15 cellular contexts compared by ENCODE assay signal in genomic region chr4:56787380-56787779, GRCh38. TPM values are rescaled to one million over a fixed set of nuclear protein-coding genes. Genes with fewer than 3 reads are reported as not detected.
DNase-seq lines count a peak whose midpoint lies in the region; ATAC-seq, FAIRE-seq and TF ChIP-seq lines count a peak whose summit lies in the region.
"Had no signal": no experiment of that assay in that cellular context is flagged by ENCODE, and none has a peak within 500 bp of the region (broad histone marks: within the 10 kb centered on the region; RNA-seq: fewer than 3 reads in every experiment).

No MANE protein-coding gene starts in this region.

- H3K79me1 ChIP-seq in H1 (ENCODE audit: low read depth, low read length) = no peaks in the 10 kb centered on the region

- H3K79me2 ChIP-seq in H1 (ENCODE audit: control insufficient read depth in 1 of 2, insufficient read depth in 2 of 2, low read length in 2 of 2) = no peaks in the 10 kb centered on the region

- H2AK5ac ChIP-seq in H1 (ENCODE audit: low read depth, low read length) = no peak overlapping the region

- no peak overlapping the region for H3K14ac ChIP-seq in H1 (ENCODE audit: insufficient read length)

- H3K4me3 ChIP-seq in H1 (ENCODE audit: extremely low read depth in 1 of 4, insufficient read depth in 2 of 4, low read depth in 3 of 4, low read length in 4 of 4) (no peak overlapping the region), right lobe of liver (no peak overlapping the region), spleen (no peak overlapping the region)
- H3K4me3 ChIP-seq: prostate gland had no signal

- intact Hi-C loops in right lobe of liver (cut with DNase I) (no loop called here), spleen (cut with DNase I; ENCODE audit: low total_unique reads) (no loop called here), posterior cingulate gyrus (cut with DNase I) (no loop called here)

- no peak overlapping the region for H2BK5ac ChIP-seq in H1 (ENCODE audit: low read depth, low read length)

- POLR2A ChIA-PET in H1 (lab: Charles Lee; ENCODE audit: partially characterized antibody) = no interaction called here

- 62% methylated on average over 6 of the region's 6 CpGs; no CpG with 5 or more reads in 1 of the 2 experiments for WGBS in H1 (ENCODE audit: extremely low coverage in 1 of 2, insufficient coverage in 1 of 2, insufficient read length in 1 of 2, insufficient replicate concordance in 2 of 2, low coverage in 1 of 2, low lambda C conversion rate in 2 of 2, missing lambda C conversion rate in 1 of 2), 2 experiments
- 62% methylated on average over 6 of the region's 6 CpGs for WGBS in right lobe of liver (ENCODE audit: insufficient coverage, low coverage, low lambda C conversion rate, missing lambda C conversion rate)
- WGBS in spleen, 5 donors = 56 to 81% (median 73%) methylated on average over 6 of the region's 6 CpGs

- no peak overlapping the region for H4K5ac ChIP-seq in H1 (ENCODE audit: insufficient read length, low read depth, low read length)

- TF ChIP-seq POLR2A in H1 (IDR thresholded peaks at IDR 0.05; ENCODE audit: control extremely low read depth in 1 of 2, low read depth in 2 of 2, low read length in 2 of 2) (no peak), right lobe of liver (IDR thresholded peaks at IDR 0.05) (no peak), spleen (IDR thresholded peaks at IDR 0.05) (no peak)

- H3K27ac ChIP-seq in H1 (ENCODE audit: low read depth, low read length) = no peak overlapping the region
- no peak overlapping the region for H3K27ac ChIP-seq in right lobe of liver
- peak overlapping the region in 7 of 8 donors; percentile 20 to 66 (median 50) for H3K27ac ChIP-seq in spleen

- no peak overlapping the region for H4K91ac ChIP-seq in H1 (replicated peaks; ENCODE audit: insufficient read length, low read length)

- peaks cover 0 to 7% (median 2%) of the 10 kb centered on the region in 4 experiments; a peak in 2 of 7 replicates for H3K4me1 ChIP-seq in H1 (replicated peaks in 1 of 4; ENCODE audit: control insufficient read depth in 3 of 4, insufficient read depth in 4 of 4, low read length in 3 of 4)
- H3K4me1 ChIP-seq in right lobe of liver = no peaks in the 10 kb centered on the region
- peaks cover 0 to 10% (median 0%) of the 10 kb centered on the region in 6 donors for H3K4me1 ChIP-seq in spleen
- H3K4me1 ChIP-seq: prostate gland had no signal

- CTCF ChIA-PET in H1 (lab: Charles Lee; ENCODE audit: partially characterized antibody) = interaction anchor here (0.5 to 1.2 kb wide), 7 partner anchors 9 to 280 kb away, joined by 3 to 4 read pairs (median 3); no protein-coding TSS in a partner anchor

- TF ChIP-seq EP300 in H1 (IDR thresholded peaks at IDR 0.05; ENCODE audit: borderline replicate concordance in 1 of 2, low read depth in 2 of 2, low read length in 2 of 2) = no peak

- H3K56ac ChIP-seq in H1 (replicated peaks; ENCODE audit: insufficient read length, low read depth, low read length) = no peak overlapping the region

- no peak overlapping the region for H3K9ac ChIP-seq in H1 (replicated peaks in 1 of 4; ENCODE audit: extremely low read depth in 1 of 4, low read depth in 3 of 4, low read length in 3 of 4)

- H3K18ac ChIP-seq in H1 (ENCODE audit: extremely low read depth, low read length) = no peak overlapping the region

- no peaks in the 10 kb centered on the region for H3K27me3 ChIP-seq in H1 (replicated peaks in 1 of 4; ENCODE audit: control insufficient read depth in 3 of 4, extremely low read depth in 1 of 4, insufficient read depth in 3 of 4, low read length in 3 of 4)
- no peaks in the 10 kb centered on the region for H3K27me3 ChIP-seq in right lobe of liver
- no peaks in the 10 kb centered on the region for H3K27me3 ChIP-seq in spleen (replicated peaks in 1 of 7)

- H3K36me3 ChIP-seq in H1 (ENCODE audit: control insufficient read depth in 2 of 4, insufficient read depth in 4 of 4, low read length in 3 of 4) = no peaks in the 10 kb centered on the region
- H3K36me3 ChIP-seq in right lobe of liver = no peaks in the 10 kb centered on the region
- H3K36me3 ChIP-seq in spleen = no peaks in the 10 kb centered on the region
- H3K36me3 ChIP-seq: prostate gland had no signal

- no peak for FAIRE-seq in H1 (lab: Jason Lieb, UNC)

- H3K4ac ChIP-seq in H1 (replicated peaks; ENCODE audit: insufficient read length, low read depth, low read length) = no peak overlapping the region

- H3K9me3 ChIP-seq in H1 (ENCODE audit: insufficient read depth in 2 of 2, low read depth in 1 of 2, low read length in 1 of 2) = no peaks in the 10 kb centered on the region
- no peaks in the 10 kb centered on the region for H3K9me3 ChIP-seq in right lobe of liver
- peaks cover 0 to 8% (median 0%) of the 10 kb centered on the region in 8 donors for H3K9me3 ChIP-seq in spleen
- H3K9me3 ChIP-seq: prostate gland had no signal

- peak; percentile 60 to 85 (median 70) for ATAC-seq in right lobe of liver
- ATAC-seq: stimulated activated naive CD8-positive, alpha-beta T cell treated with anti-CD3 and anti-CD28 coated beads, Interleukin-15, amount 100 ng/mL, for 72 hours had no signal

- no peak overlapping the region for H3K23ac ChIP-seq in H1 (ENCODE audit: insufficient read length)

- DNase-seq in NCI-H510A treated with DMSO at 0.1 percent for 48 hours (lab: John Stamatoyannopoulos, UW) = peak; percentile 87
- DNase-seq in H1 (ENCODE audit: low read depth in 1 of 2, low spot score in 2 of 2) = no peak
- peak in 1 of 3 donors; percentile 17 for DNase-seq in right lobe of liver
- no peak for DNase-seq in spleen
- DNase-seq in midbrain (lab: John Stamatoyannopoulos, UW) = no peak
- DNase-seq in posterior cingulate gyrus = no peak
- DNase-seq in GF-D8 (lab: John Stamatoyannopoulos, UW) = no peak
- DNase-seq: activated CD4-positive, alpha-beta T cell treated with anti-CD3 and anti-CD28 coated beads, Interleukin-2, amount 50 U/mL, for 48 hours; activated effector memory CD4-positive, alpha-beta T cell treated with anti-CD3 and anti-CD28 coated beads, Interleukin-2, amount 50 U/mL, for 16 hours; CD4-positive, alpha-beta T cell; effector CD4-positive, alpha-beta T cell; KG1; stimulated activated naive CD8-positive, alpha-beta T cell treated with anti-CD3 and anti-CD28 coated beads, Interleukin-15, amount 100 ng/mL, for 72 hours; T-helper 1 cell had no signal

- H2BK12ac ChIP-seq in H1 (ENCODE audit: low read depth, low read length) = no peak overlapping the region

- no peaks in the 10 kb centered on the region for H4K20me1 ChIP-seq in H1 (replicated peaks in 1 of 2; ENCODE audit: control insufficient read depth in 1 of 2, insufficient read depth in 2 of 2, low read length in 2 of 2)

- H2BK120ac ChIP-seq in H1 (replicated peaks; ENCODE audit: low read depth, low read length) = no peak overlapping the region

- H4K8ac ChIP-seq in H1 (ENCODE audit: extremely low read depth, insufficient read depth, low read length) = no peak overlapping the region

- H2BK20ac ChIP-seq in H1 (ENCODE audit: low read length) = no peak overlapping the region

- no peaks in the 10 kb centered on the region for H3K23me2 ChIP-seq in H1 (ENCODE audit: low read depth, low read length)

- TF ChIP-seq RAD21 in H1 (IDR thresholded peaks at IDR 0.05 in 1 of 2, conservative IDR thresholded peaks at IDR 0.05 in 1 of 2; ENCODE audit: low read depth in 2 of 2, low read length in 2 of 2) = no peak

- no peak for TF ChIP-seq CTCF in H1 (IDR thresholded peaks at IDR 0.05; ENCODE audit: control extremely low read depth in 1 of 3, insufficient read depth in 1 of 3, low read depth in 1 of 3, low read length in 3 of 3)
- no peak for TF ChIP-seq CTCF in right lobe of liver (IDR thresholded peaks at IDR 0.05)
- no peak for TF ChIP-seq CTCF in spleen (IDR thresholded peaks at IDR 0.05 in 8 of 11, conservative IDR thresholded peaks at IDR 0.05 in 3 of 11)

- H2AFZ ChIP-seq in H1 (ENCODE audit: low read length) = peak overlapping the region; percentile 26; the same call in 1 of the 2 replicates

- no peak overlapping the region for H3K4me2 ChIP-seq in H1 (ENCODE audit: insufficient read depth in 1 of 2, low read depth in 2 of 2, low read length in 2 of 2)

- H2BK15ac ChIP-seq in H1 (ENCODE audit: low read length) = no peak overlapping the region

TF ChIP-seq in H1, 55 proteins besides CTCF, POLR2A, EP300 and RAD21:
- TF ChIP-seq JUN (IDR thresholded peaks at IDR 0.05; ENCODE audit: low read depth, low read length) (no peak), KDM5A (IDR thresholded peaks at IDR 0.05; ENCODE audit: low read length) (no peak), EGR1 (IDR thresholded peaks at IDR 0.05; ENCODE audit: borderline replicate concordance, low read depth, low read length) (no peak), POU5F1 (IDR thresholded peaks at IDR 0.05; ENCODE audit: low read depth, low read length) (no peak), GABPA (IDR thresholded peaks at IDR 0.05; ENCODE audit: borderline replicate concordance, insufficient read depth, low read length) (no peak), ATF2 (IDR thresholded peaks at IDR 0.05; ENCODE audit: low read length) (no peak)
- TF ChIP-seq, protein P1, sequence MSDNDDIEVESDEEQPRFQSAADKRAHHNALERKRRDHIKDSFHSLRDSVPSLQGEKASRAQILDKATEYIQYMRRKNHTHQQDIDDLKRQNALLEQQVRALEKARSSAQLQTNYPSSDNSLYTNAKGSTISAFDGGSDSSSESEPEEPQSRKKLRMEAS (IDR thresholded peaks at IDR 0.05) = no peak

RNA-seq across cellular contexts. Expression of gene SPINK2, which starts 34.1 kb away (rescaled TPM):
- total RNA-seq in H1 (2021; fragmentation: NEBNext Ultra II Directional; extraction: Animal tissue kit (Norgen Biotek cat#: 25700)) = 1.4 and 1.6 TPM in 2 replicates
- polyA plus RNA-seq in H1 (2011; rRNA removed) (0.89 and 1.9 TPM in 2 replicates), spleen (1 to 10 TPM; 1.4 to 3.1 (median 2.3) TPM)
- polyA plus RNA-seq in H1 (2011; cell fraction: cytosol; rRNA removed) = 2.2 TPM
- 1.7 TPM for polyA plus RNA-seq in H1 (2011; cell fraction: nucleus; rRNA removed)
- polyA plus RNA-seq in H1 (2012, experiment 1 of 2) = 0.44 to 1.1 TPM (median 0.52 TPM) in 4 replicates
- 2.2 TPM for polyA plus RNA-seq in H1 (2012, experiment 2 of 2)
- polyA plus RNA-seq in H1 (2013, experiment 1 of 2) = 2.4 TPM
- 2.1 TPM for polyA plus RNA-seq in H1 (2013, experiment 2 of 2)
- polyA minus RNA-seq in H1 (2011; rRNA and poly(A)+ RNA removed) = 0.66 TPM in 1 of 2 replicates, not detected in the other
- not detected for polyA minus RNA-seq in H1 (2011; cell fraction: cytosol; rRNA and poly(A)+ RNA removed)
- polyA minus RNA-seq in H1 (2011; cell fraction: nucleus; rRNA and poly(A)+ RNA removed) = not detected
- total RNA-seq in right lobe of liver (not detected), spleen (1 to 10 TPM in 4 of 7 donors, under 1 TPM in 1, not detected in 2; 0.88 to 8.2 (median 1.1) TPM)

Comparison
In these comparisons a context has a peak if more than half of its experiments do, and no peak if none do; other contexts are left out.
1. H3K27ac ChIP-seq: peak in spleen (7 of 8); none in H1 (single experiment) and right lobe of liver (0 of 3).